In the genomic region with DNA sequence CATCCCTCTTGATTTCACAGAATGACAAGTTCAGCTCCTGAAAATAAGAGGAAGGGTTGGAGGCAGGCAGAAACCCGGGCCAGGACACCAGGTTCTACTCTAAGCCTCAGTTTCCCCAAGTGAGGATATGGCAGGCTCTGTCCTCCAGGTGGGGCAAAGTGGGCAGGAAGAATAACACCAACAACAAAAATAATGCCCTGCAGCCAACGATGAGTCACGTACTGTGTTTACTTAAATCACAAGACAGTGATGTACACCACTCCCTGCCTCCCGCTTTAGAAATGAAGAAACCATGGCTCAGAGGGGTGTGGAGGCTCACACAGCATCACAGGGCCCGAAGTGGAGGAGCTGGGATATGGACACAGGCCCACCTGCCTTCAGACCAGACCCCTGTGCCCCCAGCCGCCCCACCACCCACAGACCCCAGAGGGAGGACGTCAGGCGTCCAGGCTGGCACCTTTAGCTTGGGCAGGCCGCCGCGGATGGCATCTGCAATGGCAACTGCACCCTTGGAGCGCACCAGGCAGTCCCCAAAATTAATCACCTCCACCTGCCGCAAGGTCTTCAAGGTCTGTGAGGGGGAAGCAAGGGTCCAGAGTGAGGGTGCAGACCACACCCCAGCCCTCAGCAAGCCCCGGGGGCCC, we compare ENCODE assay signal across 12 cellular contexts. TPM values are rescaled to one million over a fixed set of nuclear protein-coding genes. Genes with fewer than 3 reads are reported as not detected.
A peak's percentile ranks its signal among the peaks of the same experiment; 100 is the strongest.
DNase-seq lines count a peak whose midpoint lies in the region; ATAC-seq, FAIRE-seq and TF ChIP-seq lines count a peak whose summit lies in the region.
"Had no signal": no experiment of that assay in that cellular context is flagged by ENCODE, and none has a peak within 500 bp of the region (broad histone marks: within the 10 kb centered on the region; RNA-seq: fewer than 3 reads in every experiment).

No MANE protein-coding gene starts in this region.

- CTCF ChIA-PET in PC-9 (lab: Charles Lee) (no interaction called here), endothelial cell of umbilical vein (lab: Charles Lee) (interaction anchor here (1.8 to 2.4 kb wide), 4 partner anchors 13 to 334 kb away, joined by 5 to 9 read pairs (median 8); a partner anchor contains a TSS)

- H2AK5ac ChIP-seq in trophoblast cell (ENCODE audit: low read length): no peak overlapping the region

- no peak overlapping the region for H3K9ac ChIP-seq in endothelial cell of umbilical vein (replicated peaks; ENCODE audit: extremely low read depth, insufficient read depth, low read length)
- no peak overlapping the region for H3K9ac ChIP-seq in trophoblast cell (ENCODE audit: low read length)

- peak; percentile 57 for FAIRE-seq in endothelial cell of umbilical vein (lab: Jason Lieb, UNC)

- peaks cover 27% of the 10 kb centered on the region; the same call in 1 of the 2 replicates for H3F3A ChIP-seq in PC-9 (ENCODE audit: insufficient read depth, low read depth)

- no peak overlapping the region for H4K12ac ChIP-seq in trophoblast cell (ENCODE audit: low read depth, low read length)

- H3K27ac ChIP-seq in PC-9: peak overlapping the region; percentile 48; the same call in 1 of the 2 replicates
- peak overlapping the region; percentile 33 for H3K27ac ChIP-seq in endothelial cell of umbilical vein (ENCODE audit: insufficient read depth, low read depth, low read length)
- no peak overlapping the region for H3K27ac ChIP-seq in trophoblast cell (ENCODE audit: low read depth, low read length)

- H3K9me3 ChIP-seq in PC-9 (ENCODE audit: insufficient read depth, low read depth): no peaks in the 10 kb centered on the region
- H3K9me3 ChIP-seq in endothelial cell of umbilical vein (replicated peaks; ENCODE audit: control insufficient read depth, insufficient read depth, low read length): no peaks in the 10 kb centered on the region
- H3K9me3 ChIP-seq in trophoblast cell (ENCODE audit: insufficient read depth, low read depth, low read length): peaks cover 1% of the 10 kb centered on the region

- no peak overlapping the region for H2BK5ac ChIP-seq in trophoblast cell (ENCODE audit: low read depth, low read length, poor library complexity)

- H3K79me2 ChIP-seq in PC-9 (ENCODE audit: low read depth): 0 out of 2 replicates have a peak, but pooled peaks cover 7% of the 10 kb centered on the region
- H3K79me2 ChIP-seq in endothelial cell of umbilical vein (ENCODE audit: control insufficient read depth, insufficient read depth, low read length): peaks cover 9% of the 10 kb centered on the region
- H3K79me2 ChIP-seq in trophoblast cell (ENCODE audit: control insufficient read depth, insufficient read depth, low read length, poor library complexity): no peaks in the 10 kb centered on the region

- peaks cover 55% of the 10 kb centered on the region for H3K36me3 ChIP-seq in PC-9 (ENCODE audit: low read depth)
- peaks cover 34 to 54% of the 10 kb centered on the region in 2 experiments for H3K36me3 ChIP-seq in endothelial cell of umbilical vein (ENCODE audit: control insufficient read depth in 2 of 2, extremely low read depth in 1 of 2, insufficient read depth in 2 of 2, low read length in 2 of 2)
- peaks cover 82 to 87% of the 10 kb centered on the region in 2 experiments for H3K36me3 ChIP-seq in trophoblast cell (ENCODE audit: control insufficient read depth in 1 of 2, insufficient read depth in 2 of 2, low read length in 2 of 2)

- H3K9me1 ChIP-seq in endothelial cell of umbilical vein (replicated peaks; ENCODE audit: control insufficient read depth, extremely low read depth, insufficient read depth, low read length): no peaks in the 10 kb centered on the region

- no peak overlapping the region for H3K18ac ChIP-seq in trophoblast cell (ENCODE audit: low read length)

- TF ChIP-seq POLR2A in endothelial cell of umbilical vein (IDR thresholded peaks at IDR 0.05; ENCODE audit: low read depth, low read length): no peak

- H2BK120ac ChIP-seq in trophoblast cell (ENCODE audit: insufficient read depth, low read length, poor library complexity): no peak overlapping the region

- no peaks in the 10 kb centered on the region for H3K27me3 ChIP-seq in PC-9 (ENCODE audit: insufficient read depth, low read depth)
- H3K27me3 ChIP-seq in endothelial cell of umbilical vein (ENCODE audit: control insufficient read depth in 2 of 2, insufficient read depth in 2 of 2, low read length in 2 of 2): no peaks in the 10 kb centered on the region
- no peaks in the 10 kb centered on the region for H3K27me3 ChIP-seq in trophoblast cell (ENCODE audit: insufficient read depth, low read length)

- H4K8ac ChIP-seq in trophoblast cell (ENCODE audit: low read depth, low read length): no peak overlapping the region

- dilution Hi-C loops in endothelial cell of umbilical vein (cut with MboI; ENCODE audit: extremely low pct_ligation_motif_present, low sequenced_read_pairs): no loop called here

- POLR2A ChIA-PET in PC-9 (lab: Charles Lee; ENCODE audit: unreplicated experiment) (interaction anchor here (0.6 kb wide), 1 partner anchor 125 kb away, joined by 5 read pairs; no protein-coding TSS in a partner anchor), endothelial cell of umbilical vein (lab: Charles Lee) (no interaction called here)

- H2AFZ ChIP-seq in PC-9: no peak overlapping the region
- H2AFZ ChIP-seq in endothelial cell of umbilical vein (ENCODE audit: low read depth, low read length): no peak overlapping the region
- no peak overlapping the region for H2AFZ ChIP-seq in trophoblast cell (ENCODE audit: insufficient read depth, low read length, poor library complexity)

- H3K9me2 ChIP-seq in PC-9 (ENCODE audit: insufficient read depth): no peaks in the 10 kb centered on the region

- H3K4me2 ChIP-seq in PC-9 (peak overlapping the region; percentile 6; the same call in 1 of the 2 replicates), endothelial cell of umbilical vein (ENCODE audit: insufficient read depth, low read length) (no peak overlapping the region), trophoblast cell (ENCODE audit: low read length) (no peak overlapping the region)

- no TSS peak for BruUV-seq in PC-9 (replicated peaks; lab: Mats Ljungman, UMichigan)
- BruUV-seq in endothelial cell of umbilical vein (replicated peaks; lab: Mats Ljungman, UMichigan): no TSS peak

- DNase-seq in DMS53 treated with DMSO at 0.1 percent for 48 hours (lab: John Stamatoyannopoulos, UW; ENCODE audit: unreplicated experiment): peak; percentile 17
- peak; percentile 45 to 80 for DNase-seq in PC-9
- DNase-seq in endothelial cell of umbilical vein (ENCODE audit: low read depth, low spot score): peak; percentile 45
- peak; percentile 14 to 51 for DNase-seq in trophoblast cell
- DNase-seq in NCI-H128 (lab: John Stamatoyannopoulos, UW; ENCODE audit: unreplicated experiment): no peak
- DNase-seq in DMS114 treated with DMSO at 0.1 percent for 48 hours (lab: John Stamatoyannopoulos, UW; ENCODE audit: unreplicated experiment): no peak
- DNase-seq in HT-29 (ENCODE audit: low spot score): no peak
- DNase-seq: activated T-cell treated with anti-CD3 and anti-CD28 coated beads, Interleukin-2, amount 50 U/mL, for 4 hours; Karpas-422; NCI-H748 treated with DMSO at 0.1 percent for 48 hours; posterior cingulate gyrus had no signal

- H3K4ac ChIP-seq in trophoblast cell (ENCODE audit: low read depth, low read length): no peak overlapping the region

- TF ChIP-seq CTCF in PC-9 (conservative IDR thresholded peaks at IDR 0.05) (no peak; the same call in none of the 2 replicates), endothelial cell of umbilical vein (IDR thresholded peaks at IDR 0.05; ENCODE audit: extremely low read depth in 1 of 2, insufficient read depth in 1 of 2, low read depth in 1 of 2, low read length in 2 of 2) (peak in 1 of 2 donors; percentile 3)

- H4K91ac ChIP-seq in trophoblast cell (ENCODE audit: low read depth, low read length): no peak overlapping the region

- WGBS in trophoblast cell (ENCODE audit: extremely low coverage, insufficient coverage, insufficient read length): no CpG with 5 or more reads among the region's 14 CpGs

- H3K4me1 ChIP-seq in PC-9 (replicated peaks; ENCODE audit: insufficient read depth): peaks cover 22% of the 10 kb centered on the region
- H3K4me1 ChIP-seq in endothelial cell of umbilical vein (ENCODE audit: control insufficient read depth, extremely low read depth, insufficient read depth, low read length): peaks cover 14% of the 10 kb centered on the region
- H3K4me1 ChIP-seq in trophoblast cell (ENCODE audit: control insufficient read depth in 1 of 2, insufficient read depth in 2 of 2, low read length in 2 of 2): no peaks in the 10 kb centered on the region

- H3K4me3 ChIP-seq in PC-9 (no peak overlapping the region), endothelial cell of umbilical vein (replicated peaks in 1 of 3; ENCODE audit: insufficient read depth in 1 of 3, low read depth in 1 of 3, low read length in 3 of 3) (no peak overlapping the region), trophoblast cell (ENCODE audit: low read depth, low read length) (no peak overlapping the region)

- no peak for ATAC-seq in HG03342 (IDR thresholded peaks at IDR 0.05; ENCODE audit: unreplicated experiment)
- ATAC-seq: activated T-cell treated with anti-CD3 and anti-CD28 coated beads, Interleukin-2, amount 50 U/mL, for 4 hours had no signal

- H3K79me1 ChIP-seq in trophoblast cell (ENCODE audit: low read length): no peaks in the 10 kb centered on the region

- H3K23ac ChIP-seq in trophoblast cell (ENCODE audit: low read length): no peak overlapping the region

- H4K20me1 ChIP-seq in PC-9 (ENCODE audit: insufficient read depth) (peaks cover 10% of the 10 kb centered on the region), endothelial cell of umbilical vein (replicated peaks; ENCODE audit: control insufficient read depth, extremely low read depth, insufficient read depth, low read length) (no peaks in the 10 kb centered on the region)

- no peak overlapping the region for H2BK12ac ChIP-seq in trophoblast cell (ENCODE audit: low read length)

- H3K14ac ChIP-seq in trophoblast cell (ENCODE audit: low read length): no peak overlapping the region

- intact Hi-C loops in PC-9 (cut with micrococcal nuclease; ENCODE audit: unreplicated experiment) (loop anchor here (5.0 kb wide), 1 partner anchor 261 kb away; no protein-coding TSS in a partner anchor), endothelial cell of umbilical vein (cut with micrococcal nuclease) (no loop called here)

RNA-seq across cellular contexts. Expression of a gene that starts 15.6 kb away (rescaled TPM):
- total RNA-seq in PC-9 (2021) (0.63 and 0.74 TPM in 2 replicates), endothelial cell of umbilical vein (0.69 and 2.1 TPM in 2 replicates)
- polyA plus RNA-seq in endothelial cell of umbilical vein: 1.1 and 2.1 TPM in 2 replicates
- 0.58 and 1.4 TPM in 2 replicates for polyA plus RNA-seq in endothelial cell of umbilical vein (2011; cell fraction: cytosol; rRNA removed)
- polyA plus RNA-seq in endothelial cell of umbilical vein (2011; cell fraction: nucleus; rRNA removed): 0.36 and 0.97 TPM in 2 replicates
- polyA plus RNA-seq in endothelial cell of umbilical vein (2012): 0.50 and 0.61 TPM in 2 replicates
- 0.21 and 0.58 TPM in 2 replicates for polyA minus RNA-seq in endothelial cell of umbilical vein
- not detected for polyA minus RNA-seq in endothelial cell of umbilical vein (2011; cell fraction: cytosol; rRNA and poly(A)+ RNA removed)
- polyA minus RNA-seq in endothelial cell of umbilical vein (2011; cell fraction: nucleus; rRNA and poly(A)+ RNA removed): 0.38 and 0.91 TPM in 2 replicates
- 0.19 and 0.27 TPM in 2 replicates for polyA plus RNA-seq in trophoblast cell (2013)
- 0.76 TPM in 1 of 2 replicates, not detected in the other for total RNA-seq in HT-29 (2014; rRNA removed; shearing (Covaris generic))

RNA-seq across cellular contexts. Expression of a gene that starts 29.6 kb away (rescaled TPM):
- total RNA-seq in PC-9 (2021): 142 and 160 TPM in 2 replicates
- 154 and 169 TPM in 2 replicates for total RNA-seq in endothelial cell of umbilical vein
- polyA plus RNA-seq in endothelial cell of umbilical vein: 177 and 182 TPM in 2 replicates
- polyA plus RNA-seq in endothelial cell of umbilical vein (2011; cell fraction: cytosol; rRNA removed): 165 and 183 TPM in 2 replicates
- polyA plus RNA-seq in endothelial cell of umbilical vein (2011; cell fraction: nucleus; rRNA removed): 245 and 247 TPM in 2 replicates
- 155 and 164 TPM in 2 replicates for polyA plus RNA-seq in endothelial cell of umbilical vein (2012)
- polyA minus RNA-seq in endothelial cell of umbilical vein: 117 and 132 TPM in 2 replicates
- polyA minus RNA-seq in endothelial cell of umbilical vein (2011; cell fraction: cytosol; rRNA and poly(A)+ RNA removed): 89.3 TPM
- 59.1 and 64.0 TPM in 2 replicates for polyA minus RNA-seq in endothelial cell of umbilical vein (2011; cell fraction: nucleus; rRNA and poly(A)+ RNA removed)
- 75.2 TPM in 2 replicates for polyA plus RNA-seq in trophoblast cell (2013)
- total RNA-seq in HT-29 (2014; rRNA removed; shearing (Covaris generic)): 80.2 and 81.2 TPM in 2 replicates

RNA-seq across cellular contexts. Expression of a gene that starts 44.9 kb away (rescaled TPM):
- total RNA-seq in PC-9 (2021) (54.5 and 62.7 TPM in 2 replicates), endothelial cell of umbilical vein (89.6 and 95.9 TPM in 2 replicates)
- 66.8 and 72.7 TPM in 2 replicates for polyA plus RNA-seq in endothelial cell of umbilical vein
- 64.1 and 83.2 TPM in 2 replicates for polyA plus RNA-seq in endothelial cell of umbilical vein (2011; cell fraction: cytosol; rRNA removed)
- polyA plus RNA-seq in endothelial cell of umbilical vein (2011; cell fraction: nucleus; rRNA removed): 105 and 121 TPM in 2 replicates
- 75.3 and 75.8 TPM in 2 replicates for polyA plus RNA-seq in endothelial cell of umbilical vein (2012)
- polyA minus RNA-seq in endothelial cell of umbilical vein: 66.2 and 73.9 TPM in 2 replicates
- polyA minus RNA-seq in endothelial cell of umbilical vein (2011; cell fraction: cytosol; rRNA and poly(A)+ RNA removed): 14.8 TPM
- polyA minus RNA-seq in endothelial cell of umbilical vein (2011; cell fraction: nucleus; rRNA and poly(A)+ RNA removed): 30.1 and 44.2 TPM in 2 replicates
- polyA plus RNA-seq in trophoblast cell (2013): 31.6 and 32.5 TPM in 2 replicates
- 35.6 and 40.9 TPM in 2 replicates for total RNA-seq in HT-29 (2014; rRNA removed; shearing (Covaris generic))

RNA-seq across cellular contexts. Expression of a gene that starts 51.3 kb away (rescaled TPM):
- total RNA-seq in PC-9 (2021) (21.2 and 22.3 TPM in 2 replicates), endothelial cell of umbilical vein (31.8 and 34.9 TPM in 2 replicates)
- polyA plus RNA-seq in endothelial cell of umbilical vein: 28.2 and 29.5 TPM in 2 replicates
- polyA plus RNA-seq in endothelial cell of umbilical vein (2011; cell fraction: cytosol; rRNA removed): 28.1 and 29.0 TPM in 2 replicates
- polyA plus RNA-seq in endothelial cell of umbilical vein (2011; cell fraction: nucleus; rRNA removed): 44.3 and 44.8 TPM in 2 replicates
- polyA plus RNA-seq in endothelial cell of umbilical vein (2012): 19.3 and 19.9 TPM in 2 replicates
- 34.6 and 35.9 TPM in 2 replicates for polyA minus RNA-seq in endothelial cell of umbilical vein
- 13.7 TPM for polyA minus RNA-seq in endothelial cell of umbilical vein (2011; cell fraction: cytosol; rRNA and poly(A)+ RNA removed)
- polyA minus RNA-seq in endothelial cell of umbilical vein (2011; cell fraction: nucleus; rRNA and poly(A)+ RNA removed): 16.3 and 17.2 TPM in 2 replicates
- 9.8 and 10.5 TPM in 2 replicates for polyA plus RNA-seq in trophoblast cell (2013)
- total RNA-seq in HT-29 (2014; rRNA removed; shearing (Covaris generic)): 23.6 and 28.4 TPM in 2 replicates

Comparison
In these comparisons a context has a peak if more than half of its experiments do, and no peak if none do; other contexts are left out.
1. DNase-seq: peak in DMS53 treated with DMSO at 0.1 percent for 48 hours (single experiment), PC-9 (2 of 2), endothelial cell of umbilical vein (single experiment) and trophoblast cell (2 of 2); none in NCI-H128 (single experiment), DMS114 treated with DMSO at 0.1 percent for 48 hours (single experiment) and HT-29 (single experiment).